ENCODE assay signal across 1 cellular context in genomic region chr14:75069021-75069810, GRCh38.
TF ChIP-seq lines count a peak whose summit lies in the region.

A gene with protein sequence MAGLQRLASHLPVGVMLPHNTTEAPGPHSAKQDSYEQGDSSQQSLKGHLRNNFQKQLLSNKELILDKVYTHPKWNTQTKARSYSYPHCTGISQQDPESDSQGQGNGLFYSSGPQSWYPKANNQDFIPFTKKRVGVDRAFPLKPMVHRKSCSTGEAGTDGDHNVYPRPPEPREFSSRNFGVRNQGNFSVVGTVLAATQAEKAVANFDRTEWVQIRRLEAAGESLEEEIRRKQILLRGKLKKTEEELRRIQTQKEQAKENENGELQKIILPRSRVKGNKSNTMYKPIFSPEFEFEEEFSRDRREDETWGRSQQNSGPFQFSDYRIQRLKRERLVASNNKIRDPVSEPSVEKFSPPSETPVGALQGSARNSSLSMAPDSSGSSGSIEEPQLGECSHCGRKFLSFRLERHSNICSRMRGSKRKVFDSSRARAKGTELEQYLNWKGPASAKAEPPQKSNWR (plus strand): TSS chr14:75069641. CDS start chr14:75070574, 933 bp downstream.

TF ChIP-seq in GM12878, 131 proteins besides CTCF, POLR2A, EP300 and RAD21 (continued from another document and continues in another):
- TF ChIP-seq STAT1 (conservative IDR thresholded peaks at IDR 0.05) = no peak
- TF ChIP-seq ATF7 (IDR thresholded peaks at IDR 0.05; ENCODE audit: low read depth) = no peak
- TF ChIP-seq, protein P1, sequence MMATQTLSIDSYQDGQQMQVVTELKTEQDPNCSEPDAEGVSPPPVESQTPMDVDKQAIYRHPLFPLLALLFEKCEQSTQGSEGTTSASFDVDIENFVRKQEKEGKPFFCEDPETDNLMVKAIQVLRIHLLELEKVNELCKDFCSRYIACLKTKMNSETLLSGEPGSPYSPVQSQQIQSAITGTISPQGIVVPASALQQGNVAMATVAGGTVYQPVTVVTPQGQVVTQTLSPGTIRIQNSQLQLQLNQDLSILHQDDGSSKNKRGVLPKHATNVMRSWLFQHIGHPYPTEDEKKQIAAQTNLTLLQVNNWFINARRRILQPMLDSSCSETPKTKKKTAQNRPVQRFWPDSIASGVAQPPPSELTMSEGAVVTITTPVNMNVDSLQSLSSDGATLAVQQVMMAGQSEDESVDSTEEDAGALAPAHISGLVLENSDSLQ (IDR thresholded peaks at IDR 0.05) = peak; percentile 12; the same call in 1 of the 2 replicates
- no peak; the same call in 1 of the 2 replicates for TF ChIP-seq SMARCA5 (IDR thresholded peaks at IDR 0.05)
- TF ChIP-seq ZBTB33 (IDR thresholded peaks at IDR 0.05) = no peak
- TF ChIP-seq NRF1 (conservative IDR thresholded peaks at IDR 0.05; ENCODE audit: low read depth, low read length) = peak; percentile 77
- TF ChIP-seq HDAC6 (IDR thresholded peaks at IDR 0.05; ENCODE audit: unreplicated experiment) = no peak
- no peak for TF ChIP-seq ZZZ3 (IDR thresholded peaks at IDR 0.05; ENCODE audit: control insufficient read depth, insufficient read length, low read depth)
- no peak for TF ChIP-seq HCFC1 (IDR thresholded peaks at IDR 0.05; ENCODE audit: low read length)
- TF ChIP-seq KDM1A (IDR thresholded peaks at IDR 0.05; ENCODE audit: borderline replicate concordance) = no peak
- TF ChIP-seq, protein P2, sequence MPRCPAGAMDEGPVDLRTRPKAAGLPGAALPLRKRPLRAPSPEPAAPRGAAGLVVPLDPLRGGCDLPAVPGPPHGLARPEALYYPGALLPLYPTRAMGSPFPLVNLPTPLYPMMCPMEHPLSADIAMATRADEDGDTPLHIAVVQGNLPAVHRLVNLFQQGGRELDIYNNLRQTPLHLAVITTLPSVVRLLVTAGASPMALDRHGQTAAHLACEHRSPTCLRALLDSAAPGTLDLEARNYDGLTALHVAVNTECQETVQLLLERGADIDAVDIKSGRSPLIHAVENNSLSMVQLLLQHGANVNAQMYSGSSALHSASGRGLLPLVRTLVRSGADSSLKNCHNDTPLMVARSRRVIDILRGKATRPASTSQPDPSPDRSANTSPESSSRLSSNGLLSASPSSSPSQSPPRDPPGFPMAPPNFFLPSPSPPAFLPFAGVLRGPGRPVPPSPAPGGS (IDR thresholded peaks at IDR 0.05; ENCODE audit: borderline replicate concordance, insufficient read depth, low read depth, low read length, poor library complexity, severe bottlenecking) = no peak
- peak; percentile 24; the same call in 1 of the 2 replicates for TF ChIP-seq TAF1 (IDR thresholded peaks at IDR 0.05; ENCODE audit: borderline replicate concordance, low read depth, low read length)
- TF ChIP-seq E4F1 (IDR thresholded peaks at IDR 0.05; ENCODE audit: borderline replicate concordance, partially characterized antibody) = no peak
- no peak for TF ChIP-seq NFIC (IDR thresholded peaks at IDR 0.05; ENCODE audit: low read depth, low read length)
- TF ChIP-seq ASH2L (IDR thresholded peaks at IDR 0.05; ENCODE audit: borderline replicate concordance, low read depth) = no peak
- TF ChIP-seq RFX5 (IDR thresholded peaks at IDR 0.05; ENCODE audit: low read depth, low read length) = no peak
- TF ChIP-seq, protein P3, sequence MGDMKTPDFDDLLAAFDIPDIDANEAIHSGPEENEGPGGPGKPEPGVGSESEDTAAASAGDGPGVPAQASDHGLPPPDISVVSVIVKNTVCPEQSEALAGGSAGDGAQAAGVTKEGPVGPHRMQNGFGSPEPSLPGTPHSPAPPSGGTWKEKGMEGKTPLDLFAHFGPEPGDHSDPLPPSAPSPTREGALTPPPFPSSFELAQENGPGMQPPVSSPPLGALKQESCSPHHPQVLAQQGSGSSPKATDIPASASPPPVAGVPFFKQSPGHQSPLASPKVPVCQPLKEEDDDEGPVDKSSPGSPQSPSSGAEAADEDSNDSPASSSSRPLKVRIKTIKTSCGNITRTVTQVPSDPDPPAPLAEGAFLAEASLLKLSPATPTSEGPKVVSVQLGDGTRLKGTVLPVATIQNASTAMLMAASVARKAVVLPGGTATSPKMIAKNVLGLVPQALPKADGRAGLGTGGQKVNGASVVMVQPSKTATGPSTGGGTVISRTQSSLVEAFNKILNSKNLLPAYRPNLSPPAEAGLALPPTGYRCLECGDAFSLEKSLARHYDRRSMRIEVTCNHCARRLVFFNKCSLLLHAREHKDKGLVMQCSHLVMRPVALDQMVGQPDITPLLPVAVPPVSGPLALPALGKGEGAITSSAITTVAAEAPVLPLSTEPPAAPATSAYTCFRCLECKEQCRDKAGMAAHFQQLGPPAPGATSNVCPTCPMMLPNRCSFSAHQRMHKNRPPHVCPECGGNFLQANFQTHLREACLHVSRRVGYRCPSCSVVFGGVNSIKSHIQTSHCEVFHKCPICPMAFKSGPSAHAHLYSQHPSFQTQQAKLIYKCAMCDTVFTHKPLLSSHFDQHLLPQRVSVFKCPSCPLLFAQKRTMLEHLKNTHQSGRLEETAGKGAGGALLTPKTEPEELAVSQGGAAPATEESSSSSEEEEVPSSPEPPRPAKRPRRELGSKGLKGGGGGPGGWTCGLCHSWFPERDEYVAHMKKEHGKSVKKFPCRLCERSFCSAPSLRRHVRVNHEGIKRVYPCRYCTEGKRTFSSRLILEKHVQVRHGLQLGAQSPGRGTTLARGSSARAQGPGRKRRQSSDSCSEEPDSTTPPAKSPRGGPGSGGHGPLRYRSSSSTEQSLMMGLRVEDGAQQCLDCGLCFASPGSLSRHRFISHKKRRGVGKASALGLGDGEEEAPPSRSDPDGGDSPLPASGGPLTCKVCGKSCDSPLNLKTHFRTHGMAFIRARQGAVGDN (IDR thresholded peaks at IDR 0.05) = peak; percentile 88
- TF ChIP-seq ZNF622 (IDR thresholded peaks at IDR 0.05) = no peak
- no peak for TF ChIP-seq SMAD1 (IDR thresholded peaks at IDR 0.05; ENCODE audit: low read depth, partially characterized antibody)
- no peak for TF ChIP-seq MEF2B (IDR thresholded peaks at IDR 0.05; ENCODE audit: partially characterized antibody, poor library complexity, severe bottlenecking)
- no peak for TF ChIP-seq CBX5 (IDR thresholded peaks at IDR 0.05; ENCODE audit: low read depth)
- no peak for TF ChIP-seq RELA (IDR thresholded peaks at IDR 0.05; ENCODE audit: borderline replicate concordance, partially characterized antibody)
- TF ChIP-seq CHD4 (IDR thresholded peaks at IDR 0.05) = no peak
- TF ChIP-seq, protein P4, sequence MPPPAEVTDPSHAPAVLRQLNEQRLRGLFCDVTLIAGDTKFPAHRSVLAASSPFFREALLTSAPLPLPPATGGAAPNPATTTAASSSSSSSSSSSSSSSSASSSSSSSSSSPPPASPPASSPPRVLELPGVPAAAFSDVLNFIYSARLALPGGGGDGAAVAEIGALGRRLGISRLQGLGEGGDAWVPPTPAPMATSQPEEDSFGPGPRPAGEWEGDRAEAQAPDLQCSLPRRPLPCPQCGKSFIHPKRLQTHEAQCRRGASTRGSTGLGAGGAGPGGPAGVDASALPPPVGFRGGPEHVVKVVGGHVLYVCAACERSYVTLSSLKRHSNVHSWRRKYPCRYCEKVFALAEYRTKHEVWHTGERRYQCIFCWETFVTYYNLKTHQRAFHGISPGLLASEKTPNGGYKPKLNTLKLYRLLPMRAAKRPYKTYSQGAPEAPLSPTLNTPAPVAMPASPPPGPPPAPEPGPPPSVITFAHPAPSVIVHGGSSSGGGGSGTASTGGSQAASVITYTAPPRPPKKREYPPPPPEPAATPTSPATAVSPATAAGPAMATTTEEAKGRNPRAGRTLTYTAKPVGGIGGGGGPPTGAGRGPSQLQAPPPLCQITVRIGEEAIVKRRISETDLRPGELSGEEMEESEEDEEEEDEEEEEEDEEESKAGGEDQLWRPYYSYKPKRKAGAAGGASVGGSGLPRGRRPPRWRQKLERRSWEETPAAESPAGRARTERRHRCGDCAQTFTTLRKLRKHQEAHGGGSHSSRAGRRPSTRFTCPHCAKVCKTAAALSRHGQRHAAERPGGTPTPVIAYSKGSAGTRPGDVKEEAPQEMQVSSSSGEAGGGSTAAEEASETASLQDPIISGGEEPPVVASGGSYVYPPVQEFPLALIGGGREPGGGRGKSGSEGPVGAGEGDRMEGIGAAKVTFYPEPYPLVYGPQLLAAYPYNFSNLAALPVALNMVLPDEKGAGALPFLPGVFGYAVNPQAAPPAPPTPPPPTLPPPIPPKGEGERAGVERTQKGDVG (CRISPR knock-in tag; IDR thresholded peaks at IDR 0.05) = no peak
- TF ChIP-seq HDGF (IDR thresholded peaks at IDR 0.05) = no peak
- no peak for TF ChIP-seq RBBP5 (conservative IDR thresholded peaks at IDR 0.05)
- peak; percentile 32; the same call in 1 of the 2 replicates for TF ChIP-seq POLR2AphosphoS5 (IDR thresholded peaks at IDR 0.05; ENCODE audit: low read length)
- TF ChIP-seq, protein P5, sequence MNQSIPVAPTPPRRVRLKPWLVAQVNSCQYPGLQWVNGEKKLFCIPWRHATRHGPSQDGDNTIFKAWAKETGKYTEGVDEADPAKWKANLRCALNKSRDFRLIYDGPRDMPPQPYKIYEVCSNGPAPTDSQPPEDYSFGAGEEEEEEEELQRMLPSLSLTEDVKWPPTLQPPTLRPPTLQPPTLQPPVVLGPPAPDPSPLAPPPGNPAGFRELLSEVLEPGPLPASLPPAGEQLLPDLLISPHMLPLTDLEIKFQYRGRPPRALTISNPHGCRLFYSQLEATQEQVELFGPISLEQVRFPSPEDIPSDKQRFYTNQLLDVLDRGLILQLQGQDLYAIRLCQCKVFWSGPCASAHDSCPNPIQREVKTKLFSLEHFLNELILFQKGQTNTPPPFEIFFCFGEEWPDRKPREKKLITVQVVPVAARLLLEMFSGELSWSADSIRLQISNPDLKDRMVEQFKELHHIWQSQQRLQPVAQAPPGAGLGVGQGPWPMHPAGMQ (IDR thresholded peaks at IDR 0.05; ENCODE audit: borderline replicate concordance) = no peak
- TF ChIP-seq DPF2 (IDR thresholded peaks at IDR 0.05) = peak; percentile 75; the same call in 1 of the 2 replicates
- TF ChIP-seq, protein P6, sequence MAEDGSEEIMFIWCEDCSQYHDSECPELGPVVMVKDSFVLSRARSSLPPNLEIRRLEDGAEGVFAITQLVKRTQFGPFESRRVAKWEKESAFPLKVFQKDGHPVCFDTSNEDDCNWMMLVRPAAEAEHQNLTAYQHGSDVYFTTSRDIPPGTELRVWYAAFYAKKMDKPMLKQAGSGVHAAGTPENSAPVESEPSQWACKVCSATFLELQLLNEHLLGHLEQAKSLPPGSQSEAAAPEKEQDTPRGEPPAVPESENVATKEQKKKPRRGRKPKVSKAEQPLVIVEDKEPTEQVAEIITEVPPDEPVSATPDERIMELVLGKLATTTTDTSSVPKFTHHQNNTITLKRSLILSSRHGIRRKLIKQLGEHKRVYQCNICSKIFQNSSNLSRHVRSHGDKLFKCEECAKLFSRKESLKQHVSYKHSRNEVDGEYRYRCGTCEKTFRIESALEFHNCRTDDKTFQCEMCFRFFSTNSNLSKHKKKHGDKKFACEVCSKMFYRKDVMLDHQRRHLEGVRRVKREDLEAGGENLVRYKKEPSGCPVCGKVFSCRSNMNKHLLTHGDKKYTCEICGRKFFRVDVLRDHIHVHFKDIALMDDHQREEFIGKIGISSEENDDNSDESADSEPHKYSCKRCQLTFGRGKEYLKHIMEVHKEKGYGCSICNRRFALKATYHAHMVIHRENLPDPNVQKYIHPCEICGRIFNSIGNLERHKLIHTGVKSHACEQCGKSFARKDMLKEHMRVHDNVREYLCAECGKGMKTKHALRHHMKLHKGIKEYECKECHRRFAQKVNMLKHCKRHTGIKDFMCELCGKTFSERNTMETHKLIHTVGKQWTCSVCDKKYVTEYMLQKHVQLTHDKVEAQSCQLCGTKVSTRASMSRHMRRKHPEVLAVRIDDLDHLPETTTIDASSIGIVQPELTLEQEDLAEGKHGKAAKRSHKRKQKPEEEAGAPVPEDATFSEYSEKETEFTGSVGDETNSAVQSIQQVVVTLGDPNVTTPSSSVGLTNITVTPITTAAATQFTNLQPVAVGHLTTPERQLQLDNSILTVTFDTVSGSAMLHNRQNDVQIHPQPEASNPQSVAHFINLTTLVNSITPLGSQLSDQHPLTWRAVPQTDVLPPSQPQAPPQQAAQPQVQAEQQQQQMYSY (CRISPR knock-in tag; IDR thresholded peaks at IDR 0.05) = no peak
- no peak for TF ChIP-seq WRNIP1 (IDR thresholded peaks at IDR 0.05; ENCODE audit: borderline replicate concordance, low read depth, low read length)
- no peak for TF ChIP-seq CBX3 (IDR thresholded peaks at IDR 0.05; ENCODE audit: borderline replicate concordance, low read depth)
- no peak for TF ChIP-seq EGR1 (IDR thresholded peaks at IDR 0.05; ENCODE audit: borderline replicate concordance in 1 of 2, low read depth in 2 of 2, low read length in 2 of 2)
- TF ChIP-seq CEBPB (IDR thresholded peaks at IDR 0.05; ENCODE audit: borderline replicate concordance in 1 of 2, low read depth in 2 of 2, low read length in 2 of 2) = no peak
- TF ChIP-seq RCOR1 (conservative IDR thresholded peaks at IDR 0.05; ENCODE audit: low read depth, low read length) = no peak
- TF ChIP-seq FOXK2 (IDR thresholded peaks at IDR 0.05) = no peak
- no peak for TF ChIP-seq ZNF207 (IDR thresholded peaks at IDR 0.05; ENCODE audit: borderline replicate concordance)
- no peak for TF ChIP-seq ZNF24 (IDR thresholded peaks at IDR 0.05)
- no peak for TF ChIP-seq JUND (IDR thresholded peaks at IDR 0.05; ENCODE audit: low read depth, low read length)
- TF ChIP-seq RAD51 (IDR thresholded peaks at IDR 0.05) = no peak
